19 cellular contexts compared by ENCODE assay signal in genomic region chr10:67723601-67724000, GRCh38. TPM values are rescaled to one million over a fixed set of nuclear protein-coding genes. Genes with fewer than 3 reads are reported as not detected.
"Had no signal": no experiment of that assay in that cellular context is flagged by ENCODE, and none has a peak within 500 bp of the region (broad histone marks: within the 10 kb centered on the region; RNA-seq: fewer than 3 reads in every experiment).

No MANE protein-coding gene starts in this region.

- DNase-seq: esophagus squamous epithelium; foreskin fibroblast; glutamatergic neuron; islet precursor cell; mammary epithelial cell; naive thymus-derived CD4-positive, alpha-beta T cell; nucleus accumbens; ovary; right cardiac atrium; small intestine; stimulated activated CD4-positive, alpha-beta T cell treated with anti-CD3 and anti-CD28 coated beads, Interleukin-12 subunit alpha, Interleukin-12 subunit beta, amount 100 ng/mL, for 4 hours; stimulated activated CD4-positive, alpha-beta T cell treated with anti-CD3 and anti-CD28 coated beads, Interleukin-2, amount 100 ng/mL, for 48 hours; testis; transverse colon had no signal

- H3K4me1 Mint-ChIP-seq: naive thymus-derived CD4-positive, alpha-beta T cell; neural progenitor cell had no signal

- H3K4me3 ChIP-seq: esophagus squamous epithelium, gastroesophageal sphincter, neural progenitor cell, ovary, testis, transverse colon had no signal

- H3K36me3 Mint-ChIP-seq: naive thymus-derived CD4-positive, alpha-beta T cell; neural progenitor cell had no signal

- ATAC-seq: gastroesophageal sphincter; left lobe of liver; naive thymus-derived CD4-positive, alpha-beta T cell; right cardiac atrium had no signal

- H3K9me3 Mint-ChIP-seq: dendritic cell treated with granulocyte-macrophage colony-stimulating factor and Interleukin-4, amounts not matched to agents 40 ng/mL and 50 ng/mL, for 4 days; neural progenitor cell; stimulated activated naive CD8-positive, alpha-beta T cell treated with anti-CD3 and anti-CD28 coated beads, Interleukin-15, Interleukin-2, amounts not matched to agents 100 ng/mL and 50 ng/mL, for 24 hours had no signal

- H3K4me3 Mint-ChIP-seq: dendritic cell treated with granulocyte-macrophage colony-stimulating factor and Interleukin-4, amounts not matched to agents 40 ng/mL and 50 ng/mL, for 4 days; naive thymus-derived CD4-positive, alpha-beta T cell; neural progenitor cell; stimulated activated naive CD8-positive, alpha-beta T cell treated with anti-CD3 and anti-CD28 coated beads, Interleukin-15, Interleukin-2, amounts not matched to agents 100 ng/mL and 50 ng/mL, for 24 hours had no signal

- H3K27ac Mint-ChIP-seq: dendritic cell treated with granulocyte-macrophage colony-stimulating factor and Interleukin-4, amounts not matched to agents 40 ng/mL and 50 ng/mL, for 4 days; naive thymus-derived CD4-positive, alpha-beta T cell; neural progenitor cell; stimulated activated naive CD8-positive, alpha-beta T cell treated with anti-CD3 and anti-CD28 coated beads, Interleukin-15, Interleukin-2, amounts not matched to agents 100 ng/mL and 50 ng/mL, for 24 hours had no signal

RNA-seq across cellular contexts. Expression of gene CTNNA3, which starts 27.6 kb away (rescaled TPM):
- total RNA-seq: mammary epithelial cell had no signal
